In the genomic region with DNA sequence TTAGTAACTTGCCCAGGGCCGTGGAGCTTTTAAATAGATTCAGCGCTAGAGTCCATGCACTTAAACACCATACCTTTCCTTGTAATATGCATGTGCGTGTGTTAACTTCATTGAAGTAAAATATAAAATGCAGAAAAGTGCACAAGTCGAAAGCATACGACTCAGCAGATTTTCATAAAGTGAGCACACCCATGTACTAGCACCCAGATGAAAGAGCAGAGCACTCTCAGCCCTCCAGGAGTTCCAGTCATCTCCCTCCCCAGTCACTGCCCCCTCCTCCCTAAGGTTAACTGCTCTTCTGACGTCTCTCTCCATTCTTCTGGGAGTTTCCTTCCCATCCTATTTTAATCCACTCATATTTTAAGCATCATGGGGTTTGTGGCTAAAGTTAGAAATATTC, we compare ENCODE assay signal across 27 cellular contexts. TPM values are rescaled to one million over a fixed set of nuclear protein-coding genes. Genes with fewer than 3 reads are reported as not detected.
"Had no signal": no experiment of that assay in that cellular context is flagged by ENCODE, and none has a peak within 500 bp of the region (broad histone marks: within the 10 kb centered on the region; RNA-seq: fewer than 3 reads in every experiment).

No MANE protein-coding gene starts in this region.

- H3K27me3 ChIP-seq: gastrocnemius medialis, testis, tibial artery had no signal

- FAIRE-seq: colon, kidney had no signal

- ATAC-seq: natural killer cell had no signal

- H3K36me3 ChIP-seq: gastrocnemius medialis, neutrophil, prostate gland, stomach, tibial artery had no signal

- H3K27ac Mint-ChIP-seq: endodermal cell, memory B cell, natural killer cell, type B pancreatic cell had no signal

- H3K4me3 ChIP-seq: gastrocnemius medialis, lung, prostate gland, smooth muscle cell, testis, tibial artery had no signal

- H3K36me3 Mint-ChIP-seq: memory B cell, natural killer cell, type B pancreatic cell had no signal

- H3K9me3 Mint-ChIP-seq: memory B cell, natural killer cell, type B pancreatic cell had no signal

- H3K4me2 ChIP-seq: smooth muscle cell had no signal

- H3K4me1 ChIP-seq: prostate gland had no signal

- H3K4me3 Mint-ChIP-seq: endodermal cell, memory B cell, natural killer cell, type B pancreatic cell had no signal

- DNase-seq: effector CD8-positive, alpha-beta T cell; natural killer cell; stimulated activated CD4-positive, alpha-beta T cell treated with anti-CD3 and anti-CD28 coated beads, Interleukin-12 subunit alpha, Interleukin-12 subunit beta, amount 100 ng/mL, for 4 hours; stimulated activated CD4-positive, alpha-beta T cell treated with anti-CD3 and anti-CD28 coated beads, Interleukin-1b, Interleukin-23, amount 100 ng/mL, for 48 hours; stimulated activated CD4-positive, alpha-beta T cell treated with anti-CD3 and anti-CD28 coated beads, Interleukin-4, amount 100 ng/mL, for 1 hour; stimulated activated CD8-positive, alpha-beta memory T cell treated with anti-CD3 and anti-CD28 coated beads, Interleukin-4, amount 100 ng/mL, for 48 hours; stimulated activated naive CD4-positive, alpha-beta T cell treated with Interleukin-2 at 50 U/mL for 16 hours had no signal

- H3K27ac ChIP-seq: epithelial cell of prostate, gastrocnemius medialis, neutrophil, prostate gland, testis had no signal

- H3K9me3 ChIP-seq: gastrocnemius medialis, neutrophil, prostate gland, stomach, testis, tibial artery had no signal

RNA-seq across cellular contexts. Expression of gene RDH12, which starts 20.2 kb away (rescaled TPM):
- total RNA-seq: glomerular endothelial cell, mononuclear cell, natural killer cell, renal cortical epithelial cell, right cardiac atrium, urinary bladder had no signal
- polyA plus RNA-seq: neural cell, right cardiac atrium had no signal
